In genomic region chr14:72942934-72943333, GRCh38 we compare ENCODE assay signal across 32 cellular contexts. TPM values are rescaled to one million over a fixed set of nuclear protein-coding genes. Genes with fewer than 3 reads are reported as not detected.
DNase-seq lines count a peak whose midpoint lies in the region; ATAC-seq and TF ChIP-seq lines count a peak whose summit lies in the region.
"Had no signal": no experiment of that assay in that cellular context is flagged by ENCODE, and none has a peak within 500 bp of the region (broad histone marks: within the 10 kb centered on the region; RNA-seq: fewer than 3 reads in every experiment).

No MANE protein-coding gene starts in this region.

- H3K9me3 ChIP-seq in neural progenitor cell (ENCODE audit: low read depth): no peaks in the 10 kb centered on the region
- H3K9me3 ChIP-seq: A549, colonic mucosa, HAP-1, thoracic aorta had no signal

- DNase-seq in NCI-H82 (lab: John Stamatoyannopoulos, UW) (peak; percentile 63), NCI-H82 treated with DMSO at 0.1 percent for 48 hours (lab: John Stamatoyannopoulos, UW; ENCODE audit: unreplicated experiment) (no peak), astrocyte of the cerebellum (ENCODE audit: low read depth) (no peak), neural progenitor cell (ENCODE audit: low spot score) (peak; percentile 32), NCI-H748 treated with DMSO at 0.1 percent for 48 hours (lab: John Stamatoyannopoulos, UW) (no peak)
- DNase-seq: activated CD4-positive, alpha-beta T cell treated with anti-CD3 and anti-CD28 coated beads, Interleukin-2, amount 10 ng/mL, durations not matched to agents 24 days and 14 days; activated CD8-positive, alpha-beta memory T cell treated with anti-CD3 and anti-CD28 coated beads for 24 hours; CD4-positive, alpha-beta memory T cell; colonic mucosa; effector CD4-positive, alpha-beta T cell; Karpas-422; MV-4-11; NCI-H1436; NCI-H2081; NCI-H345; nephron progenitor cell; NK-92 treated with Interleukin-12 subunit alpha and Interleukin-12 subunit beta, amount 100 ng/mL, for 24 hours; retina; Right ventricle myocardium superior; small intestine; stimulated activated naive CD4-positive, alpha-beta T cell treated with Interleukin-2 at 50 U/mL for 16 hours; T-helper 9 cell had no signal

- TF ChIP-seq CTCF in astrocyte of the cerebellum (IDR thresholded peaks at IDR 0.05; ENCODE audit: low read depth, low read length, missing control alignments) (peak; percentile 7), neural progenitor cell (IDR thresholded peaks at IDR 0.05) (peak; percentile 32)

- ATAC-seq in GM21825 (IDR thresholded peaks at IDR 0.05; ENCODE audit: unreplicated experiment) (no peak), GM21390 (IDR thresholded peaks at IDR 0.05; ENCODE audit: unreplicated experiment) (no peak)
- ATAC-seq: A549, left lobe of liver had no signal

- peaks cover 4% of the 10 kb centered on the region for H3K27me3 Mint-ChIP-seq in neural progenitor cell (ENCODE audit: insufficient read depth, low read depth)
- H3K27me3 Mint-ChIP-seq: activated CD4-positive, alpha-beta T cell treated with anti-CD3 and anti-CD28 coated beads, Interleukin-2, amount 10 ng/mL, durations not matched to agents 24 days and 14 days; activated naive CD8-positive, alpha-beta T cell; CD4-positive, alpha-beta memory T cell had no signal

- in situ Hi-C loops in astrocyte of the cerebellum (cut with HindIII; ENCODE audit: low sequenced_read_pairs): no loop called here

- no peak overlapping the region for H3K4me2 ChIP-seq in neural progenitor cell
- H3K4me2 ChIP-seq: A549 had no signal

- no peak overlapping the region for H2AFZ ChIP-seq in neural progenitor cell (replicated peaks)

- no peaks in the 10 kb centered on the region for H3K4me1 Mint-ChIP-seq in neural progenitor cell

- H3K27me3 ChIP-seq in neural progenitor cell: no peaks in the 10 kb centered on the region
- H3K27me3 ChIP-seq: colonic mucosa had no signal

- no peak overlapping the region for H3K4me3 Mint-ChIP-seq in neural progenitor cell
- H3K4me3 Mint-ChIP-seq: activated CD4-positive, alpha-beta T cell treated with anti-CD3 and anti-CD28 coated beads, Interleukin-2, amount 10 ng/mL, durations not matched to agents 24 days and 14 days; activated naive CD8-positive, alpha-beta T cell; CD4-positive, alpha-beta memory T cell; nephron progenitor cell had no signal

- H3K36me3 Mint-ChIP-seq in neural progenitor cell: peaks cover 5% of the 10 kb centered on the region

- H3K4me1 ChIP-seq in neural progenitor cell: no peaks in the 10 kb centered on the region
- H3K4me1 ChIP-seq: A549, colonic mucosa, HAP-1 had no signal

- H3K36me3 ChIP-seq in neural progenitor cell: no peaks in the 10 kb centered on the region
- H3K36me3 ChIP-seq: colonic mucosa had no signal

- no peaks in the 10 kb centered on the region for H3K9me3 Mint-ChIP-seq in neural progenitor cell
- H3K9me3 Mint-ChIP-seq: activated CD4-positive, alpha-beta T cell treated with anti-CD3 and anti-CD28 coated beads, Interleukin-2, amount 10 ng/mL, durations not matched to agents 24 days and 14 days; CD4-positive, alpha-beta memory T cell; nephron progenitor cell had no signal

- no peaks in the 10 kb centered on the region for H3K79me2 ChIP-seq in neural progenitor cell (ENCODE audit: low read depth)

- H3K4me3 ChIP-seq in astrocyte of the cerebellum (ENCODE audit: low read depth, low read length) (no peak overlapping the region), neural progenitor cell (no peak overlapping the region)
- H3K4me3 ChIP-seq: A549, colonic mucosa, HAP-1, thoracic aorta had no signal

- no peak overlapping the region for H3K27ac Mint-ChIP-seq in neural progenitor cell
- H3K27ac Mint-ChIP-seq: activated CD4-positive, alpha-beta T cell treated with anti-CD3 and anti-CD28 coated beads, Interleukin-2, amount 10 ng/mL, durations not matched to agents 24 days and 14 days; activated naive CD8-positive, alpha-beta T cell; CD4-positive, alpha-beta memory T cell had no signal

- no peaks in the 10 kb centered on the region for H3F3A ChIP-seq in neural progenitor cell (ENCODE audit: low read depth)

- H4K20me1 ChIP-seq in neural progenitor cell (ENCODE audit: low read depth): no peaks in the 10 kb centered on the region

- TF ChIP-seq RAD21 in Ishikawa (IDR thresholded peaks at IDR 0.05; ENCODE audit: low read depth): peak; percentile 37

- no peak overlapping the region for H3K27ac ChIP-seq in neural progenitor cell
- H3K27ac ChIP-seq: A549, colonic mucosa, epithelial cell of prostate, HL-60, thoracic aorta had no signal

- no peak for TF ChIP-seq EP300 in Ishikawa (IDR thresholded peaks at IDR 0.05; ENCODE audit: borderline replicate concordance)

- H3K9ac ChIP-seq in neural progenitor cell: no peak overlapping the region

TF ChIP-seq in Ishikawa, 13 proteins besides CTCF, POLR2A, EP300 and RAD21:
- TF ChIP-seq CEBPB (IDR thresholded peaks at IDR 0.05) (no peak), EGR1 (IDR thresholded peaks at IDR 0.05) (no peak), YY1 (IDR thresholded peaks at IDR 0.05; ENCODE audit: low read depth) (no peak), TCF12 (IDR thresholded peaks at IDR 0.05; ENCODE audit: low read depth) (no peak), TAF1 (IDR thresholded peaks at IDR 0.05; ENCODE audit: low read depth) (no peak), FOXM1 (IDR thresholded peaks at IDR 0.05; ENCODE audit: borderline replicate concordance, low read depth) (no peak), CREB1 (IDR thresholded peaks at IDR 0.05; ENCODE audit: low read depth) (no peak), ZBTB7A (IDR thresholded peaks at IDR 0.05; ENCODE audit: low read depth) (no peak), TEAD4 (IDR thresholded peaks at IDR 0.05) (no peak), NFIC (IDR thresholded peaks at IDR 0.05) (no peak), USF1 (IDR thresholded peaks at IDR 0.05) (no peak), MAX (IDR thresholded peaks at IDR 0.05) (no peak), REST (IDR thresholded peaks at IDR 0.05; ENCODE audit: low read depth) (no peak)

RNA-seq across cellular contexts. Expression of gene DCAF4, which starts 16.7 kb away (rescaled TPM):
- 3.7 and 7.2 TPM in 2 replicates for total RNA-seq in neural progenitor cell (ENCODE audit: low replicate concordance)

RNA-seq across cellular contexts. Expression of gene DPF3, which starts 49.0 kb away (rescaled TPM):
- not detected in 2 replicates for total RNA-seq in neural progenitor cell (ENCODE audit: low replicate concordance)

Comparison
In these comparisons a context has a peak if more than half of its experiments do, and no peak if none do; other contexts are left out.
1. DNase-seq: peak in NCI-H82 (single experiment) and neural progenitor cell (single experiment); none in NCI-H82 treated with DMSO at 0.1 percent for 48 hours (single experiment), astrocyte of the cerebellum (single experiment) and NCI-H748 treated with DMSO at 0.1 percent for 48 hours (single experiment).